In the genomic region with DNA sequence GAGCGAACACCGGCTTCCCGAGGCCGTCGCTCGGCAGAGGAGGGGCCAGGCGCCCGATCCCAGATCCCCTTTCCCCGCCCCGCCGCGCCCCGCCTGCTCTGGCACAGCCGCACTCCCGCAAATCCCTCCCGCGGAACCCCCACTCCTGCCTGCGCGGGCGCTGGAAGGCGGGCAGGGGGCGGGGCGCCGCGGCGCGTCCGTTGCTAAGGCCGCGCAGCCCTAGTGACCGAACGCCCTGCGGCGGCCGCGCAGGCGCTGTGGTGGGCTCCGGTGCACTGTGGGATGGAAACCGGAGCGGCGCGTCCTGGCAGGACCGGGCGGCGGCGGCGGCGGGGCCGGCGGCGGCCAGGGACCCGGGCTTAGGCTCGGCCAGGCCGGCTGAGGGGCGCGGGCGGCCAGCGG, we compare ENCODE assay signal across 8 cellular contexts. TPM values are rescaled to one million over a fixed set of nuclear protein-coding genes. Genes with fewer than 3 reads are reported as not detected.
A peak's percentile ranks its signal among the peaks of the same experiment; 100 is the strongest.
DNase-seq lines count a peak whose midpoint lies in the region; ATAC-seq and TF ChIP-seq lines count a peak whose summit lies in the region.

A gene with protein sequence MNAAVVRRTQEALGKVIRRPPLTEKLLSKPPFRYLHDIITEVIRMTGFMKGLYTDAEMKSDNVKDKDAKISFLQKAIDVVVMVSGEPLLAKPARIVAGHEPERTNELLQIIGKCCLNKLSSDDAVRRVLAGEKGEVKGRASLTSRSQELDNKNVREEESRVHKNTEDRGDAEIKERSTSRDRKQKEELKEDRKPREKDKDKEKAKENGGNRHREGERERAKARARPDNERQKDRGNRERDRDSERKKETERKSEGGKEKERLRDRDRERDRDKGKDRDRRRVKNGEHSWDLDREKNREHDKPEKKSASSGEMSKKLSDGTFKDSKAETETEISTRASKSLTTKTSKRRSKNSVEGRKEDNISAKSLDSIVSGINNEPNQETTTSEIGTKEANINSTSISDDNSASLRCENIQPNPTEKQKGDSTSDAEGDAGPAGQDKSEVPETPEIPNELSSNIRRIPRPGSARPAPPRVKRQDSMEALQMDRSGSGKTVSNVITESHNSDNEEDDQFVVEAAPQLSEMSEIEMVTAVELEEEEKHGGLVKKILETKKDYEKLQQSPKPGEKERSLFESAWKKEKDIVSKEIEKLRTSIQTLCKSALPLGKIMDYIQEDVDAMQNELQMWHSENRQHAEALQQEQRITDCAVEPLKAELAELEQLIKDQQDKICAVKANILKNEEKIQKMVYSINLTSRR (plus strand): TSS at position 273 of the 402 bp plus-strand sequence. CDS start 145 bp downstream, outside the sequence.

- peak within 1 kb of the TSS; percentile 48 to 72 for H3K27ac ChIP-seq in right atrium auricular region
- peak within 1 kb of the TSS; percentile 86 for H3K27ac ChIP-seq in psoas muscle

- peaks cover 0 to 21% of the 10 kb centered on the region in 2 donors for H3K4me1 ChIP-seq in right atrium auricular region
- peaks cover 33% of the 10 kb centered on the region for H3K4me1 ChIP-seq in psoas muscle

- H3K36me3 Mint-ChIP-seq in T-helper 1 cell treated with Interleukin-12 subunit alpha and Interleukin-12 subunit beta and Interleukin-4 antibody, amounts not matched to agents 30 μg/mL and 1 μg/mL, for 36 hours (ENCODE audit: low read depth): no peaks in the 10 kb centered on the region

- H3K9me3 Mint-ChIP-seq in T-helper 1 cell treated with Interleukin-12 subunit alpha and Interleukin-12 subunit beta and Interleukin-4 antibody, amounts not matched to agents 30 μg/mL and 1 μg/mL, for 36 hours: no peaks in the 10 kb centered on the region

- H3K4me1 Mint-ChIP-seq in T-helper 1 cell treated with Interleukin-12 subunit alpha and Interleukin-12 subunit beta and Interleukin-4 antibody, amounts not matched to agents 30 μg/mL and 1 μg/mL, for 36 hours (ENCODE audit: low read depth): peaks cover 13% of the 10 kb centered on the region

- H3K4me3 Mint-ChIP-seq in T-helper 1 cell treated with Interleukin-12 subunit alpha and Interleukin-12 subunit beta and Interleukin-4 antibody, amounts not matched to agents 30 μg/mL and 1 μg/mL, for 36 hours: peak within 1 kb of the TSS; percentile 79

- WGBS in psoas muscle, 3 donors: 1% methylated on average over 25 to 58 of the region's 58 CpGs

- no peak for TF ChIP-seq CTCF in GM12864 (IDR thresholded peaks at IDR 0.05; ENCODE audit: low read depth, low read length, missing control alignments)
- no peak for TF ChIP-seq CTCF in right atrium auricular region (IDR thresholded peaks at IDR 0.05)
- no peak for TF ChIP-seq CTCF in psoas muscle (IDR thresholded peaks at IDR 0.05)

- no peak within 1 kb of the TSS for H3K27ac Mint-ChIP-seq in T-helper 1 cell treated with Interleukin-12 subunit alpha and Interleukin-12 subunit beta and Interleukin-4 antibody, amounts not matched to agents 30 μg/mL and 1 μg/mL, for 36 hours

- DNase-seq in GM12864 (ENCODE audit: low read depth) (peak; percentile 18), NCI-H1417 treated with DMSO at 0.1 percent for 48 hours (lab: John Stamatoyannopoulos, UW) (peak; percentile 79), amygdala (lab: John Stamatoyannopoulos, UW) (peak; percentile 30 to 95 (median 85)), right atrium auricular region (ENCODE audit: low spot score) (peak; percentile 91), psoas muscle (peak; percentile 95 to 97), ureter (ENCODE audit: low spot score) (peak; percentile 91)

- intact Hi-C loops in psoas muscle (cut with DNase I): loop anchor here in 1 of 2 donors (1.0 kb wide), 1 partner anchor 16 kb away; no protein-coding TSS in a partner anchor

- H3K27me3 ChIP-seq in right atrium auricular region (no peaks in the 10 kb centered on the region), psoas muscle (ENCODE audit: insufficient read depth in 3 of 3, low read length in 2 of 3) (no peaks in the 10 kb centered on the region)

- peaks cover 16% of the 10 kb centered on the region for H3K27me3 Mint-ChIP-seq in T-helper 1 cell treated with Interleukin-12 subunit alpha and Interleukin-12 subunit beta and Interleukin-4 antibody, amounts not matched to agents 30 μg/mL and 1 μg/mL, for 36 hours (ENCODE audit: low read depth)

- H3K4me3 ChIP-seq in GM12864 (ENCODE audit: low read depth, low read length) (peak within 1 kb of the TSS; percentile 81), right atrium auricular region (peak within 1 kb of the TSS; percentile 84 to 93), psoas muscle (peak within 1 kb of the TSS; percentile 82)

- peak; percentile 97 for ATAC-seq in HG02759 (IDR thresholded peaks at IDR 0.05; ENCODE audit: unreplicated experiment)
- ATAC-seq in psoas muscle: peak; percentile 95 to 97 (median 96)

- H3K36me3 ChIP-seq in right atrium auricular region (no peaks in the 10 kb centered on the region), psoas muscle (ENCODE audit: insufficient read depth in 1 of 2, low read depth in 1 of 2) (no peaks in the 10 kb centered on the region)

- no peaks in the 10 kb centered on the region for H3K9me3 ChIP-seq in right atrium auricular region
- H3K9me3 ChIP-seq in psoas muscle: no peaks in the 10 kb centered on the region

RNA-seq across cellular contexts. Expression of the gene that starts here (rescaled TPM):
- total RNA-seq in right atrium auricular region (1 to 10 TPM; 5.0 to 5.8 TPM), psoas muscle (10 to 100 TPM; 14.9 to 24.7 (median 18.4) TPM), ureter (22.4 TPM)
- polyA plus RNA-seq in psoas muscle: 10 to 100 TPM in 1 of 3 donors, 1 to 10 TPM in 2; 2.9 to 30.9 (median 6.9) TPM

Comparison
In these comparisons a context has a peak if more than half of its experiments do, and no peak if none do; other contexts are left out.
1. Peak in every context shown above with its lines: DNase-seq, ATAC-seq, H3K4me3 ChIP-seq and H3K27ac ChIP-seq.
2. DNase-seq: peak in every context shown above with its lines; median percentile 96 in psoas muscle; 91 in right atrium auricular region; 91 in ureter; 85 in amygdala; 79 in NCI-H1417 treated with DMSO at 0.1 percent for 48 hours; 18 in GM12864.